In genomic region chr19:36574762-36575161, GRCh38 we compare ENCODE assay signal across 12 cellular contexts. TPM values are rescaled to one million over a fixed set of nuclear protein-coding genes. Genes with fewer than 3 reads are reported as not detected.
A peak's percentile ranks its signal among the peaks of the same experiment; 100 is the strongest.
DNase-seq lines count a peak whose midpoint lies in the region; ATAC-seq and TF ChIP-seq lines count a peak whose summit lies in the region.
"Had no signal": no experiment of that assay in that cellular context is flagged by ENCODE, and none has a peak within 500 bp of the region (broad histone marks: within the 10 kb centered on the region; RNA-seq: fewer than 3 reads in every experiment).

No MANE protein-coding gene starts in this region.

- peaks cover 10% of the 10 kb centered on the region for H3K36me3 ChIP-seq in CD8-positive, alpha-beta T cell (ENCODE audit: insufficient read depth, low read length)
- peaks cover 12% of the 10 kb centered on the region; the same call in 1 of the 2 replicates for H3K36me3 ChIP-seq in Loucy (ENCODE audit: insufficient read depth, low read length)

- H3K4me3 Mint-ChIP-seq in CD8-positive, alpha-beta T cell = peak overlapping the region; percentile 87
- peak overlapping the region; percentile 83 to 100 (median 94) for H3K4me3 Mint-ChIP-seq in naive thymus-derived CD8-positive, alpha-beta T cell

- H3K9ac ChIP-seq in Loucy (ENCODE audit: low read depth, low read length, poor library complexity, severe bottlenecking) = peak overlapping the region; percentile 82

- no peaks in the 10 kb centered on the region for H3K27me3 Mint-ChIP-seq in CD8-positive, alpha-beta T cell (ENCODE audit: low read depth)
- no peaks in the 10 kb centered on the region for H3K27me3 Mint-ChIP-seq in naive thymus-derived CD8-positive, alpha-beta T cell

- H3K79me2 ChIP-seq in Loucy (ENCODE audit: insufficient read depth, low read length) = peaks cover 57% of the 10 kb centered on the region

- CTCF ChIA-PET in CD8-positive, alpha-beta T cell (lab: Charles Lee) = no interaction called here

- H3K27ac Mint-ChIP-seq in CD8-positive, alpha-beta T cell = peak overlapping the region; percentile 99
- peak overlapping the region; percentile 40 to 99 (median 96) for H3K27ac Mint-ChIP-seq in naive thymus-derived CD8-positive, alpha-beta T cell

- peak overlapping the region; percentile 79 for H3K4me2 ChIP-seq in Loucy (ENCODE audit: low read depth, low read length, poor library complexity, severe bottlenecking)

- no peaks in the 10 kb centered on the region for H3F3A ChIP-seq in Loucy (ENCODE audit: low read depth)

- H3K9me3 Mint-ChIP-seq in CD8-positive, alpha-beta T cell = peaks cover 3% of the 10 kb centered on the region
- peaks cover 0 to 33% (median 9%) of the 10 kb centered on the region in 9 donors for H3K9me3 Mint-ChIP-seq in naive thymus-derived CD8-positive, alpha-beta T cell

- TF ChIP-seq CTCF in CD8-positive, alpha-beta T cell (IDR thresholded peaks at IDR 0.05) = no peak
- no peak for TF ChIP-seq CTCF in Loucy (conservative IDR thresholded peaks at IDR 0.05; ENCODE audit: low read length)

- H3K9me3 ChIP-seq in CD8-positive, alpha-beta T cell (ENCODE audit: low read length) = no peaks in the 10 kb centered on the region
- no peaks in the 10 kb centered on the region for H3K9me3 ChIP-seq in Loucy (ENCODE audit: insufficient read depth, low read depth, low read length)

- H3K36me3 Mint-ChIP-seq in CD8-positive, alpha-beta T cell = peaks cover 74% of the 10 kb centered on the region
- H3K36me3 Mint-ChIP-seq in naive thymus-derived CD8-positive, alpha-beta T cell = peaks cover 15 to 58% (median 54%) of the 10 kb centered on the region in 3 donors

- DNase-seq in CD8-positive, alpha-beta T cell = no peak
- DNase-seq in cerebellar cortex (ENCODE audit: low spot score) = peak; percentile 3
- no peak for DNase-seq in naive thymus-derived CD8-positive, alpha-beta T cell
- DNase-seq in 8988T = no peak
- no peak for DNase-seq in putamen (ENCODE audit: low spot score)
- no peak for DNase-seq in activated gamma-delta T cell (lab: John Stamatoyannopoulos, UW)
- DNase-seq: activated naive CD4-positive, alpha-beta T cell treated with anti-CD3 and anti-CD28 coated beads, Interleukin-2, amount 50 U/mL, for 16 hours; hippocampal formation; Right ventricle myocardium superior had no signal

- peaks cover 10% of the 10 kb centered on the region for H4K20me1 ChIP-seq in Loucy (ENCODE audit: insufficient read depth, low read length, poor library complexity, severe bottlenecking)

- no peak overlapping the region for H2AFZ ChIP-seq in Loucy (ENCODE audit: low read length)

- H3K4me1 Mint-ChIP-seq in CD8-positive, alpha-beta T cell (ENCODE audit: low read depth) = peaks cover 38% of the 10 kb centered on the region
- peaks cover 25 to 40% (median 37%) of the 10 kb centered on the region in 4 donors for H3K4me1 Mint-ChIP-seq in naive thymus-derived CD8-positive, alpha-beta T cell

- H3K4me3 ChIP-seq in CD8-positive, alpha-beta T cell (ENCODE audit: low read depth, low read length) = no peak overlapping the region
- peak overlapping the region; percentile 99 for H3K4me3 ChIP-seq in Loucy (ENCODE audit: low read length, poor library complexity, severe bottlenecking)

- H3K4me1 ChIP-seq in CD8-positive, alpha-beta T cell (ENCODE audit: insufficient read depth, low read length) = peaks cover 19% of the 10 kb centered on the region
- H3K4me1 ChIP-seq in Loucy (ENCODE audit: insufficient read depth, low read length, poor library complexity, severe bottlenecking) = peaks cover 17% of the 10 kb centered on the region

- POLR2A ChIA-PET in CD8-positive, alpha-beta T cell (lab: Charles Lee) = interaction anchor here (0.6 kb wide), 1 partner anchor 12 kb away, joined by 4 read pairs; no protein-coding TSS in a partner anchor
- POLR2A ChIA-PET in naive thymus-derived CD8-positive, alpha-beta T cell (lab: Charles Lee) = interaction anchor here (0.6 kb wide), 1 partner anchor 638 kb away, joined by 3 read pairs; no protein-coding TSS in a partner anchor

- ATAC-seq in CD8-positive, alpha-beta T cell = no peak
- no peak for ATAC-seq in naive thymus-derived CD8-positive, alpha-beta T cell
- no peak for ATAC-seq in HG03432 (IDR thresholded peaks at IDR 0.05; ENCODE audit: unreplicated experiment)
- ATAC-seq: sciatic nerve had no signal

- no peak overlapping the region for H3K27ac ChIP-seq in CD8-positive, alpha-beta T cell (ENCODE audit: low read depth, low read length)

- H3K9me2 ChIP-seq in Loucy (replicated peaks; ENCODE audit: low read depth, low read length) = no peaks in the 10 kb centered on the region

- intact Hi-C loops in CD8-positive, alpha-beta T cell (cut with DNase I, micrococcal nuclease) = loop anchor here (10.0 kb wide), 3 partner anchors 90 to 740 kb away; partner anchors contain the start of genes ZNF146 (in 1 of the 2), ZNF461 (in 1 of the 2) and ZNF565 (in 1 of the 2)

- no peaks in the 10 kb centered on the region for H3K27me3 ChIP-seq in CD8-positive, alpha-beta T cell (ENCODE audit: insufficient read depth, low read length)
- no peaks in the 10 kb centered on the region for H3K27me3 ChIP-seq in Loucy (ENCODE audit: insufficient read depth, low read length, poor library complexity, severe bottlenecking)

RNA-seq across cellular contexts. Expression of gene ZNF529, which starts 1.7 kb away (rescaled TPM):
- 10 to 100 TPM; 44.0 to 46.4 TPM for total RNA-seq in CD8-positive, alpha-beta T cell
- 10 to 100 TPM; 36.1 to 40.8 TPM for total RNA-seq in naive thymus-derived CD8-positive, alpha-beta T cell
- 10 to 100 TPM in 1 of 3 donors, 1 to 10 TPM in 2; 8.0 to 10.6 (median 9.9) TPM for polyA plus RNA-seq in naive thymus-derived CD8-positive, alpha-beta T cell

RNA-seq across cellular contexts. Expression of gene ZNF382, which starts 30.4 kb away (rescaled TPM):
- 1 to 10 TPM; 4.6 to 4.7 TPM for total RNA-seq in CD8-positive, alpha-beta T cell
- 10 to 100 TPM; 22.6 to 25.2 TPM for total RNA-seq in naive thymus-derived CD8-positive, alpha-beta T cell
- polyA plus RNA-seq in naive thymus-derived CD8-positive, alpha-beta T cell = 1 to 10 TPM; 3.3 to 7.9 (median 7.1) TPM

RNA-seq across cellular contexts. Expression of gene ZNF260, which starts 46.7 kb away (rescaled TPM):
- total RNA-seq in CD8-positive, alpha-beta T cell = 1 to 10 TPM; 2.8 to 4.6 TPM
- 10 to 100 TPM; 19.1 to 20.5 TPM for total RNA-seq in naive thymus-derived CD8-positive, alpha-beta T cell
- 1 to 10 TPM; 5.5 to 9.8 (median 8.2) TPM for polyA plus RNA-seq in naive thymus-derived CD8-positive, alpha-beta T cell

Comparison
In these comparisons a context has a peak if more than half of its experiments do, and no peak if none do; other contexts are left out.
1. RNA of gene ZNF382, which starts 30.4 kb away (total RNA-seq): 22.6 to 25.2 TPM in naive thymus-derived CD8-positive, alpha-beta T cell; 4.6 to 4.7 TPM in CD8-positive, alpha-beta T cell; every median in the first group is over 4 times any median in the second.